21 cellular contexts compared by ENCODE assay signal in the genomic region with DNA sequence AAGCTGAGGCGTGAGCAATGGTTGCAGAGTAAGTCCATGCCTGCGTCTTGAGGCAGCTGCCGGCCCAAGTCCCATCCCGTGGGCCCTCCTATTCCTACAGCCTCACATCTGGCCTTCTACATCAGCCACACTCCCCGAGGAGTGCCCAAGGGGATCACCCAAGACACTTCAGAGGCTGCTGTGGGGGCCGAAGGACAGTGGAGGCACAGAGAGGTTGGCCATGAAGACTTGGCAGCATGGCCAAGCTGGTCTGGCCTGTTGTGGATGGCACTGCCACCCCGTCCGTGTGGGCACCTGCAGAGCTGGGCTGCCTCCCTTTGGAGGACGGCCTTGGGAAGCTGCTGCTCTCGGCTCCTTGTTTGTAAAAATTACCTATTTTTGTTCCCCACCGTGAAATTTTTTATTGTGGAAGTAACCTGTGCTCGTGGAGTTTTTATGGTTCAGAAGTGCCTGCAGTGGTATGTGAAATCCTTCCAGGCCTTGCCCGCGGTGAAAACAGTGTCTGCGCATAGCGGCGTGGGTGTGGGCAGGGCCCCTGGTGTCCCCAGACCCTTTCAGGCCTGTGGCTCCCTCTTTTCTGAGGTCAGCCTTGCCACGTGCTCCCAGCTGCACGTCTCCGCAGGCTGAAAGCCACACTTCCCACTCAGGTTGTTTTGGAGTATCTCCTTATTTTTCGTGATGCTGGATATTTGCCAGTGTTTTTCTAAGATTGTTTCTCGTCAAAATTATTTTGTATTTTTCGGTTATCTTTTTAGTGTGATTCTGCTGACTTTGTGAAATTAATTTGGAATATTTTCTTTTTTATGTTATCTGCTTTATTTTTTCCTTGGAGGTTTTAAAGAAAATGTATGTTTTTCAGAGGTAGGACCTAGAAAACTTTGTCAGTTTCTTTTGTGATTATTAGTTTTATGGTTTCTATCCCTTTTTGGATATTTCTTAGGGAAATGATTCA. TPM values are rescaled to one million over a fixed set of nuclear protein-coding genes. Genes with fewer than 3 reads are reported as not detected.
DNase-seq lines count a peak whose midpoint lies in the region; ATAC-seq and TF ChIP-seq lines count a peak whose summit lies in the region.
"Had no signal": no experiment of that assay in that cellular context is flagged by ENCODE, and none has a peak within 500 bp of the region (broad histone marks: within the 10 kb centered on the region; RNA-seq: fewer than 3 reads in every experiment).

No MANE protein-coding gene starts in this region.

- H3K27me3 Mint-ChIP-seq in chondrocyte (ENCODE audit: low read depth) = no peaks in the 10 kb centered on the region
- H3K27me3 Mint-ChIP-seq: activated CD4-positive, alpha-beta memory T cell treated with anti-CD3 and anti-CD28 coated beads, Interleukin-2, amount 10 ng/mL, durations not matched to agents 7 days and 5 days; naive thymus-derived CD8-positive, alpha-beta T cell; stimulated activated naive B cell treated with anti-CD40 and anti-IgM and Interleukin-4, amounts not matched to agents 10 μg/mL and 1 μg/mL and 100 μg/mL, for 72 hours had no signal

- H3K27ac ChIP-seq in Peyer's patch (peak overlapping the region in 3 of 4 donors; percentile 13 to 78 (median 50)), lower lobe of right lung (peak overlapping the region; percentile 84), tibial artery (peak overlapping the region; percentile 93 to 96)
- H3K27ac ChIP-seq: HL-60 had no signal

- H3K9me3 ChIP-seq in Peyer's patch (no peaks in the 10 kb centered on the region), lower lobe of right lung (no peaks in the 10 kb centered on the region), tibial artery (no peaks in the 10 kb centered on the region)
- H3K9me3 ChIP-seq: body of pancreas, Caco-2 had no signal

- peaks cover 0 to 28% (median 0%) of the 10 kb centered on the region in 3 donors for H3K36me3 ChIP-seq in Peyer's patch
- peaks cover 32% of the 10 kb centered on the region for H3K36me3 ChIP-seq in lower lobe of right lung
- peaks cover 0 to 10% (median 0%) of the 10 kb centered on the region in 3 donors for H3K36me3 ChIP-seq in tibial artery

- H3K4me3 ChIP-seq in Peyer's patch (no peak overlapping the region), lower lobe of right lung (no peak overlapping the region), tibial artery (no peak overlapping the region)
- H3K4me3 ChIP-seq: body of pancreas had no signal

- H3K36me3 Mint-ChIP-seq in chondrocyte (ENCODE audit: low read depth) = peaks cover 13% of the 10 kb centered on the region

- ATAC-seq in lower lobe of right lung = no peak
- no peak for ATAC-seq in GM21717 (IDR thresholded peaks at IDR 0.05; ENCODE audit: unreplicated experiment)
- ATAC-seq: activated T-cell treated with anti-CD3 and anti-CD28 coated beads, Interleukin-2, amount 50 U/mL, for 4 hours; body of pancreas; naive thymus-derived CD8-positive, alpha-beta T cell; stimulated activated naive B cell treated with anti-CD40 and anti-IgM and Interleukin-4, amounts not matched to agents 10 μg/mL and 1 μg/mL and 100 μg/mL, for 72 hours had no signal

- DNase-seq in Peyer's patch (no peak), chondrocyte (ENCODE audit: low spot score) (no peak), lower lobe of right lung (peak; percentile 39), tibial artery (peak in 1 of 2 donors; percentile 64), GM19238 (ENCODE audit: insufficient read length, low spot score) (no peak), NCI-H510A treated with DMSO at 0.1 percent for 48 hours (lab: John Stamatoyannopoulos, UW) (no peak)
- DNase-seq: activated CD4-positive, alpha-beta memory T cell treated with anti-CD3 and anti-CD28 coated beads, Interleukin-2, amount 10 ng/mL, durations not matched to agents 7 days and 5 days; activated naive CD4-positive, alpha-beta T cell treated with anti-CD3 and anti-CD28 coated beads, Interleukin-2, amount 50 U/mL, for 16 hours; activated T-cell treated with anti-CD3 and anti-CD28 coated beads, Interleukin-2, amount 50 U/mL, for 4 hours; body of pancreas; Caco-2; dermis blood vessel endothelial cell; H9; NCI-H2029; NCI-H446 treated with DMSO at 0.1 percent for 48 hours; SHP77; stimulated activated CD4-positive, alpha-beta T cell treated with anti-CD3 and anti-CD28 coated beads, Interleukin-15, amount 100 ng/mL, for 24 hours; stimulated activated naive B cell treated with anti-CD40 and anti-IgM and Interleukin-4, amounts not matched to agents 10 μg/mL and 1 μg/mL and 100 μg/mL, for 72 hours had no signal

- no peak for TF ChIP-seq CTCF in Peyer's patch (IDR thresholded peaks at IDR 0.05)
- TF ChIP-seq CTCF in chondrocyte (IDR thresholded peaks at IDR 0.05) = no peak
- TF ChIP-seq CTCF in lower lobe of right lung (IDR thresholded peaks at IDR 0.05) = no peak
- TF ChIP-seq CTCF in tibial artery (IDR thresholded peaks at IDR 0.05) = no peak

- no peak overlapping the region for H3K4me3 Mint-ChIP-seq in chondrocyte (ENCODE audit: unreplicated experiment)
- H3K4me3 Mint-ChIP-seq: activated CD4-positive, alpha-beta memory T cell treated with anti-CD3 and anti-CD28 coated beads, Interleukin-2, amount 10 ng/mL, durations not matched to agents 7 days and 5 days; activated T-cell treated with anti-CD3 and anti-CD28 coated beads, Interleukin-2, amount 50 U/mL, for 4 hours; H9; naive thymus-derived CD8-positive, alpha-beta T cell; stimulated activated naive B cell treated with anti-CD40 and anti-IgM and Interleukin-4, amounts not matched to agents 10 μg/mL and 1 μg/mL and 100 μg/mL, for 72 hours had no signal

- peak overlapping the region; percentile 41 for H3K27ac Mint-ChIP-seq in chondrocyte (ENCODE audit: unreplicated experiment)
- H3K27ac Mint-ChIP-seq: activated CD4-positive, alpha-beta memory T cell treated with anti-CD3 and anti-CD28 coated beads, Interleukin-2, amount 10 ng/mL, durations not matched to agents 7 days and 5 days; H9; stimulated activated naive B cell treated with anti-CD40 and anti-IgM and Interleukin-4, amounts not matched to agents 10 μg/mL and 1 μg/mL and 100 μg/mL, for 72 hours had no signal

- H3K27me3 ChIP-seq in Peyer's patch = no peaks in the 10 kb centered on the region
- H3K27me3 ChIP-seq in lower lobe of right lung (ENCODE audit: low read depth) = no peaks in the 10 kb centered on the region
- no peaks in the 10 kb centered on the region for H3K27me3 ChIP-seq in tibial artery
- H3K27me3 ChIP-seq: body of pancreas had no signal

- H3K9me3 Mint-ChIP-seq in chondrocyte (ENCODE audit: low read depth) = peaks cover 2% of the 10 kb centered on the region
- H3K9me3 Mint-ChIP-seq: activated CD4-positive, alpha-beta memory T cell treated with anti-CD3 and anti-CD28 coated beads, Interleukin-2, amount 10 ng/mL, durations not matched to agents 7 days and 5 days; activated T-cell treated with anti-CD3 and anti-CD28 coated beads, Interleukin-2, amount 50 U/mL, for 4 hours; H9; naive thymus-derived CD8-positive, alpha-beta T cell; stimulated activated naive B cell treated with anti-CD40 and anti-IgM and Interleukin-4, amounts not matched to agents 10 μg/mL and 1 μg/mL and 100 μg/mL, for 72 hours had no signal

- peaks cover 85% of the 10 kb centered on the region for H3K4me1 Mint-ChIP-seq in chondrocyte (ENCODE audit: low read depth)

- peaks cover 0 to 20% (median 2%) of the 10 kb centered on the region in 4 donors for H3K4me1 ChIP-seq in Peyer's patch
- H3K4me1 ChIP-seq in lower lobe of right lung = peaks cover 43% of the 10 kb centered on the region
- H3K4me1 ChIP-seq in tibial artery = peaks cover 8 to 100% (median 79%) of the 10 kb centered on the region in 4 donors
- H3K4me1 ChIP-seq: body of pancreas, Caco-2 had no signal

- intact Hi-C loops in lower lobe of right lung (cut with DNase I) = no loop called here
- intact Hi-C loops in tibial artery (cut with DNase I; ENCODE audit: low total_unique reads) = no loop called here

- TF ChIP-seq POLR2A in Peyer's patch (IDR thresholded peaks at IDR 0.05) = no peak

RNA-seq across cellular contexts. Expression of gene SLX9, which starts 20.6 kb away (rescaled TPM):
- total RNA-seq in Peyer's patch (10 to 100 TPM in 1 of 4 donors, 1 to 10 TPM in 2, not detected in 1; 7.8 to 10.5 (median 10.0) TPM), chondrocyte (20.4 to 27.4 TPM (median 24.0 TPM) in 3 replicates), lower lobe of right lung (15.7 TPM)

RNA-seq across cellular contexts. Expression of gene ITGB2, which starts 39.7 kb away (rescaled TPM):
- total RNA-seq in Peyer's patch = 10 to 100 TPM in 3 of 4 donors, 1 to 10 TPM in 1; 9.3 to 58.6 (median 16.4) TPM
- total RNA-seq in chondrocyte = 0.15 to 1.4 TPM (median 0.87 TPM) in 3 replicates
- 468 TPM for total RNA-seq in lower lobe of right lung
